Comparison of ENCODE assay signal across 19 cellular contexts in genomic region chr5:1187950-1188334, GRCh38. TPM values are rescaled to one million over a fixed set of nuclear protein-coding genes. Genes with fewer than 3 reads are reported as not detected.
DNase-seq lines count a peak whose midpoint lies in the region; ATAC-seq, FAIRE-seq and TF ChIP-seq lines count a peak whose summit lies in the region.
"Had no signal": no experiment of that assay in that cellular context is flagged by ENCODE, and none has a peak within 500 bp of the region (broad histone marks: within the 10 kb centered on the region; RNA-seq: fewer than 3 reads in every experiment).

No MANE protein-coding gene starts in this region.

- H3K4me3 ChIP-seq in left ventricle myocardium inferior: no peak overlapping the region
- no peak overlapping the region for H3K4me3 ChIP-seq in K562
- no peak overlapping the region for H3K4me3 ChIP-seq in kidney (ENCODE audit: low read length in 2 of 2)
- H3K4me3 ChIP-seq: GM23248, HAP-1 had no signal

- TF ChIP-seq RAD21 in K562 (CRISPR knock-in tag; conservative IDR thresholded peaks at IDR 0.05 in 1 of 2, IDR thresholded peaks at IDR 0.05 in 1 of 2): no peak

- WGBS in K562 (ENCODE audit: insufficient coverage, low coverage, missing lambda C conversion rate): 73% methylated on average over 8 of the region's 8 CpGs

- H3K27ac ChIP-seq in left ventricle myocardium inferior (replicated peaks): no peak overlapping the region
- no peak overlapping the region for H3K27ac ChIP-seq in K562 (ENCODE audit: extremely low read depth, low read depth, low read length)
- H3K27ac ChIP-seq in kidney (ENCODE audit: low read depth in 2 of 2, low read length in 2 of 2): no peak overlapping the region
- H3K27ac ChIP-seq: C4-2B, GM23248 had no signal

- no peak overlapping the region for H3K4me3 Mint-ChIP-seq in chondrocyte (ENCODE audit: unreplicated experiment)
- H3K4me3 Mint-ChIP-seq: CD4-positive, alpha-beta T cell had no signal

- H3K9me1 ChIP-seq in K562 (ENCODE audit: control insufficient read depth, insufficient read depth, low read length): no peaks in the 10 kb centered on the region

- H3K27me3 ChIP-seq in left ventricle myocardium inferior (ENCODE audit: low read depth) (peaks cover 48% of the 10 kb centered on the region), K562 (ENCODE audit: control insufficient read depth in 2 of 2, insufficient read depth in 2 of 2, low read length in 2 of 2) (no peaks in the 10 kb centered on the region; a peak in 1 of 5 replicates)
- H3K27me3 ChIP-seq: BE2C had no signal

- peak; percentile 9 for DNase-seq in left ventricle myocardium inferior
- DNase-seq in Right ventricle myocardium inferior (ENCODE audit: missing footprints): no peak
- no peak for DNase-seq in K562 (ENCODE audit: extremely low read depth in 1 of 4, low spot score in 3 of 4)
- DNase-seq in kidney: peak; percentile 39
- DNase-seq in chondrocyte (ENCODE audit: low spot score): no peak
- DNase-seq: ACHN; BE2C; Caco-2; CD4-positive, alpha-beta T cell; GM23248 had no signal

- peaks cover 42% of the 10 kb centered on the region for H3K27me3 Mint-ChIP-seq in chondrocyte (ENCODE audit: low read depth)

- H3K79me2 ChIP-seq in K562 (ENCODE audit: control insufficient read depth, insufficient read depth, low read length): no peaks in the 10 kb centered on the region

- H2AFZ ChIP-seq in K562 (ENCODE audit: low read depth, low read length): no peak overlapping the region
- H2AFZ ChIP-seq: GM23248 had no signal

- TF ChIP-seq EP300 in K562 (IDR thresholded peaks at IDR 0.05; ENCODE audit: low read length): no peak

- H3K4me1 ChIP-seq in left ventricle myocardium inferior (peaks cover 16% of the 10 kb centered on the region), K562 (replicated peaks in 1 of 2; ENCODE audit: control insufficient read depth in 2 of 2, insufficient read depth in 2 of 2, low read length in 2 of 2) (peaks cover 59 to 69% of the 10 kb centered on the region in 2 experiments), kidney (ENCODE audit: control insufficient read depth in 1 of 2, insufficient read depth in 1 of 2, low read depth in 1 of 2, low read length in 2 of 2) (peaks cover 5 to 8% of the 10 kb centered on the region in 2 donors)
- H3K4me1 ChIP-seq: HAP-1 had no signal

- no peak for TF ChIP-seq POLR2A in K562 (conservative IDR thresholded peaks at IDR 0.05)

- CTCF ChIA-PET in K562 (lab: Yijun Ruan, JAX; ENCODE audit: low intra/inter-chr PET ratio): no interaction called here

- no peaks in the 10 kb centered on the region for H3K9me3 Mint-ChIP-seq in chondrocyte (ENCODE audit: low read depth)
- H3K9me3 Mint-ChIP-seq: CD4-positive, alpha-beta T cell had no signal

- POLR2A ChIA-PET in K562 (lab: Yijun Ruan, JAX): no interaction called here

- intact Hi-C loops in left ventricle myocardium inferior (cut with micrococcal nuclease) (no loop called here), Right ventricle myocardium inferior (cut with DNase I) (no loop called here), K562 (cut with micrococcal nuclease) (no loop called here), kidney (cut with DNase I) (no loop called here)

- no TSS peak for BruUV-seq in K562 (replicated peaks; lab: Mats Ljungman, UMichigan)

- FAIRE-seq in K562 (lab: Jason Lieb, UNC) (no peak), kidney (lab: Jason Lieb, UNC) (no peak)
- FAIRE-seq: A204.1, D721Med, G401.6, GM12891 had no signal

- H3K36me3 Mint-ChIP-seq in chondrocyte (ENCODE audit: low read depth): no peaks in the 10 kb centered on the region

- TF ChIP-seq CTCF in left ventricle myocardium inferior (IDR thresholded peaks at IDR 0.05; ENCODE audit: borderline replicate concordance) (no peak), K562 (IDR thresholded peaks at IDR 0.05 in 2 of 3, conservative IDR thresholded peaks at IDR 0.05 in 1 of 3; ENCODE audit: insufficient read depth in 2 of 3, low read depth in 1 of 3, low read length in 3 of 3) (no peak), kidney (IDR thresholded peaks at IDR 0.05; ENCODE audit: borderline replicate concordance, extremely low read depth, insufficient read depth) (no peak), chondrocyte (IDR thresholded peaks at IDR 0.05) (no peak)

- no peaks in the 10 kb centered on the region for H4K20me1 ChIP-seq in K562 (replicated peaks; ENCODE audit: control insufficient read depth, insufficient read depth, low read length)

- ATAC-seq in Right ventricle myocardium inferior (no peak), K562 (no peak), HG03196 (IDR thresholded peaks at IDR 0.05; ENCODE audit: unreplicated experiment) (no peak)

- in situ Hi-C loops in K562 (cut with MboI): no loop called here

- H3K27ac Mint-ChIP-seq in chondrocyte (ENCODE audit: unreplicated experiment): no peak overlapping the region
- H3K27ac Mint-ChIP-seq: CD4-positive, alpha-beta T cell had no signal

- no peak overlapping the region for H3K4me2 ChIP-seq in K562 (ENCODE audit: insufficient read depth, low read length)

- H3K9ac ChIP-seq in K562 (ENCODE audit: insufficient read depth in 1 of 2, low read depth in 2 of 2, low read length in 2 of 2) (0 out of 4 replicates have a peak overlapping the region, but pooled peaks of 1 of the 2 experiments have one; percentile 4), kidney (ENCODE audit: low read length in 2 of 2) (no peak overlapping the region)
- H3K9ac ChIP-seq: GM23248 had no signal

- no peaks in the 10 kb centered on the region for H3K4me1 Mint-ChIP-seq in chondrocyte (ENCODE audit: low read depth)

- H3K36me3 ChIP-seq in left ventricle myocardium inferior: no peaks in the 10 kb centered on the region
- no peaks in the 10 kb centered on the region for H3K36me3 ChIP-seq in K562 (ENCODE audit: control insufficient read depth, insufficient read depth, low read length)
- H3K36me3 ChIP-seq in kidney (ENCODE audit: control insufficient read depth in 1 of 2, insufficient read depth in 2 of 2, low read length in 2 of 2): no peaks in the 10 kb centered on the region
- H3K36me3 ChIP-seq: BE2C, HAP-1 had no signal

- no peaks in the 10 kb centered on the region for H3K9me3 ChIP-seq in left ventricle myocardium inferior (replicated peaks)
- H3K9me3 ChIP-seq in K562 (replicated peaks; ENCODE audit: control insufficient read depth, insufficient read depth, low read depth, low read length): no peaks in the 10 kb centered on the region
- H3K9me3 ChIP-seq in kidney (ENCODE audit: control insufficient read depth in 1 of 2, low read length in 2 of 2): no peaks in the 10 kb centered on the region
- H3K9me3 ChIP-seq: BE2C, Caco-2, HAP-1 had no signal

TF ChIP-seq in K562, 482 proteins besides CTCF, POLR2A, EP300 and RAD21:
- TF ChIP-seq LEF1 (IDR thresholded peaks at IDR 0.05) (no peak), ZNF12 (CRISPR knock-in tag; IDR thresholded peaks at IDR 0.05) (peak; percentile 98)

RNA-seq across cellular contexts. Expression of gene SLC6A19, which starts 13.5 kb away (rescaled TPM):
- total RNA-seq in left ventricle myocardium inferior (not detected), Right ventricle myocardium inferior (not detected), K562 (2014; rRNA removed) (0.59 and 1.3 TPM in 2 replicates), K562 (2014; rRNA removed; fragmentation: Illumina TruSeq; extraction: Trizol) (0.26 and 0.47 TPM in 2 replicates), K562 (2015; rRNA removed; fragmentation: Illumina TruSeq; extraction: Trizol) (0.43 and 0.49 TPM in 2 replicates), K562 (2021) (1.3 and 1.6 TPM in 2 replicates), kidney (2.2 TPM), chondrocyte (not detected in 3 replicates)
- total RNA-seq in K562 (2011; cell fraction: chromatin; rRNA removed; ENCODE audit: low replicate concordance): 1.7 and 3.2 TPM in 2 replicates
- total RNA-seq in K562 (2011; cell fraction: nucleolus; rRNA removed): 2.1 and 2.2 TPM in 2 replicates
- total RNA-seq in K562 (2011; cell fraction: nucleoplasm; rRNA removed): 1.5 and 1.6 TPM in 2 replicates
- polyA plus RNA-seq in K562 (2011; rRNA removed) (0.26 and 0.65 TPM in 2 replicates), K562 (2014; fragmentation: Illumina TruSeq; extraction: Trizol) (0.74 and 1.1 TPM in 2 replicates), K562 (2014; fragmentation: Nextera tagmentation; extraction: Ambion mirVana) (under 1 TPM; 0.03 to 0.04 TPM), K562 (2014; rRNA removed) (1.0 and 1.1 TPM in 2 replicates), kidney (ENCODE audit: insufficient read depth, low read depth, low replicate concordance) (69.3 TPM)
- polyA plus RNA-seq in K562 (2011; cell fraction: cytosol; rRNA removed): 0.27 and 1.1 TPM in 2 replicates
- polyA plus RNA-seq in K562 (2011; cell fraction: nucleus; rRNA removed): 1.4 and 5.0 TPM in 2 replicates
- 4.1 and 5.2 TPM in 2 replicates for polyA plus RNA-seq in K562 (2012)
- polyA minus RNA-seq in K562 (2011; rRNA and poly(A)+ RNA removed): 0.21 and 1.3 TPM in 2 replicates
- polyA minus RNA-seq in K562 (2011; cell fraction: cytosol; rRNA and poly(A)+ RNA removed): 0.27 and 0.95 TPM in 2 replicates
- polyA minus RNA-seq in K562 (2011; cell fraction: nucleus; rRNA and poly(A)+ RNA removed): 0.22 and 0.67 TPM in 2 replicates
- total RNA-seq: CD4-positive, alpha-beta T cell; GM23248; H4; HT-29 had no signal
- polyA plus RNA-seq: GM23248 had no signal

RNA-seq across cellular contexts. Expression of gene SLC6A18, which starts 37.2 kb away (rescaled TPM):
- total RNA-seq in left ventricle myocardium inferior (not detected), Right ventricle myocardium inferior (not detected), K562 (2014; rRNA removed) (not detected in 2 replicates), K562 (2014; rRNA removed; fragmentation: Illumina TruSeq; extraction: Trizol) (not detected in 2 replicates), K562 (2015; rRNA removed; fragmentation: Illumina TruSeq; extraction: Trizol) (not detected in 2 replicates), K562 (2021) (not detected in 2 replicates), kidney (not detected), chondrocyte (not detected in 3 replicates)
- total RNA-seq in K562 (2011; cell fraction: chromatin; rRNA removed; ENCODE audit: low replicate concordance): not detected in 2 replicates
- not detected in 2 replicates for total RNA-seq in K562 (2011; cell fraction: nucleolus; rRNA removed)
- total RNA-seq in K562 (2011; cell fraction: nucleoplasm; rRNA removed): not detected in 2 replicates
- polyA plus RNA-seq in K562 (2011; rRNA removed) (not detected in 2 replicates), K562 (2014; fragmentation: Illumina TruSeq; extraction: Trizol) (not detected in 2 replicates), K562 (2014; fragmentation: Nextera tagmentation; extraction: Ambion mirVana) (not detected), K562 (2014; rRNA removed) (not detected in 2 replicates), kidney (ENCODE audit: insufficient read depth, low read depth, low replicate concordance) (1.5 TPM)
- polyA plus RNA-seq in K562 (2011; cell fraction: cytosol; rRNA removed): not detected in 2 replicates
- not detected in 2 replicates for polyA plus RNA-seq in K562 (2011; cell fraction: nucleus; rRNA removed)
- polyA plus RNA-seq in K562 (2012): not detected in 2 replicates
- polyA minus RNA-seq in K562 (2011; rRNA and poly(A)+ RNA removed): not detected in 2 replicates
- not detected in 2 replicates for polyA minus RNA-seq in K562 (2011; cell fraction: cytosol; rRNA and poly(A)+ RNA removed)
- polyA minus RNA-seq in K562 (2011; cell fraction: nucleus; rRNA and poly(A)+ RNA removed): not detected in 2 replicates
- total RNA-seq: Caco-2; CD4-positive, alpha-beta T cell; GM23248; H4; HT-29 had no signal
- polyA plus RNA-seq: GM23248 had no signal

Comparison
In these comparisons a context has a peak if more than half of its experiments do, and no peak if none do; other contexts are left out.
1. DNase-seq: peak in left ventricle myocardium inferior (single experiment) and kidney (single experiment); none in Right ventricle myocardium inferior (single experiment), K562 (0 of 4) and chondrocyte (single experiment).